In the genomic region with DNA sequence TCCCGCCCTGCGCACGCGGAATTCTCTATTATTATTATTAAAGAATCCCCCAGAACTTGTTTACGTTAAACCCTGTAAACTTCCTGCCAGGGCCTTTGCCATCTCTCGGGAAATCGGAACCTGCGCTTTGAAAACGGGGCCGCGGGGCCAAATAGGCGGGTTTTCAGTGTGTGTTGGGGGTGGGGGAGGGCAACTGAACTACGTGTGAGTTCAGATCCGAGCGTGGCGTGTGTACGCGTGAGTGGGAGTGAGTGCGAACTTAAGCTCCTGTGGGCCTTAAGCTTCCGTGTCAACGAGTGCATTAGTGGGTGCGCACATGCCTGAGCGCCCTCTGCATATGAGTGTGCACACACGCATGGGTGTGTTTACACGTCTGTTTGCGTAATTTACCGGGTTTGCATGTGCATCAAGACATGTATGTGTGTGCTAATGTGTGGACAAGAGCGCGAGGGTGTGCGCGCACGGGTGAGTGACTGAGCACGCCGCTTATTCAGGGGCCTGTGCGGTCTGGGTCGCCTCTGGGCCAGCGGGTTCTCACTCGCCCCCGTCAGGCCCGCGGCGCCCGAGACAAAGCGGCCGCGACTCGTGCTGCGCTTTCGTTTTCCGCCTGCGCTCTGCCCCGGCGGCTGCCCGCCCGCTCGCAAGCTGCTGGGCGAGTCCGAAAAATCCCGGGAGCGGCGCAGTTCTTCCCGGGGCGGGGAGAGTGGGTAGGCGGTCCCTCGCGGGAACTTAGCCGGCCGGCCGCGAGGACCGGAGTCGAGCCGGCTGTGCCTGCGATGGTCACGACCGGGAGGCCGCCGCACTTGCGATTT, we compare ENCODE assay signal across 8 cellular contexts. TPM values are rescaled to one million over a fixed set of nuclear protein-coding genes. Genes with fewer than 3 reads are reported as not detected.
DNase-seq lines count a peak whose midpoint lies in the region; ATAC-seq and TF ChIP-seq lines count a peak whose summit lies in the region.

No MANE protein-coding gene starts in this region.

- in situ Hi-C loops in HAP-1 (cut with MboI; ENCODE audit: low sequenced_read_pairs) = no loop called here

- peak overlapping the region; percentile 63 for H3K4me3 Mint-ChIP-seq in activated CD8-positive, alpha-beta memory T cell treated with anti-CD3 and anti-CD28 coated beads, Interleukin-2, amount 10 ng/mL, durations not matched to agents 7 days and 5 days

- DNase-seq in AG04450 (ENCODE audit: low read depth, low spot score) (peak; percentile 75), HAP-1 (ENCODE audit: low spot score in 2 of 2) (peak; percentile 10 to 61), heart left ventricle (peak; percentile 44 to 82 (median 57)), retina (peak; percentile 85), NCI-H1436 (lab: John Stamatoyannopoulos, UW) (no peak)
- DNase-seq in activated CD8-positive, alpha-beta memory T cell treated with anti-CD3 and anti-CD28 coated beads, Interleukin-2, amount 10 ng/mL, durations not matched to agents 7 days and 5 days = peak; percentile 41

- TF ChIP-seq POLR2A in heart left ventricle (IDR thresholded peaks at IDR 0.05) = no peak

- peaks cover 70% of the 10 kb centered on the region for H3K27me3 Mint-ChIP-seq in activated CD8-positive, alpha-beta memory T cell treated with anti-CD3 and anti-CD28 coated beads, Interleukin-2, amount 10 ng/mL, durations not matched to agents 7 days and 5 days

- WGBS in heart left ventricle, 4 donors = 1 to 2% (median 1%) methylated on average over 28 to 79 of the region's 79 CpGs

- POLR2A ChIA-PET in AG04450 (lab: Yijun Ruan, JAX) = interaction anchor here (0.6 to 2.6 kb wide), 18 partner anchors 10 to 287 kb away, joined by 3 to 20 read pairs (median 4); no protein-coding TSS in a partner anchor

- peak; percentile 45 for ATAC-seq in activated CD8-positive, alpha-beta memory T cell treated with anti-CD3 and anti-CD28 coated beads, Interleukin-2, amount 10 ng/mL, durations not matched to agents 7 days and 5 days
- peak in 3 of 4 donors; percentile 57 to 71 (median 57) for ATAC-seq in heart left ventricle
- no peak for ATAC-seq in HG02884 (IDR thresholded peaks at IDR 0.05; ENCODE audit: unreplicated experiment)
- no peak for ATAC-seq in HG03378 (IDR thresholded peaks at IDR 0.05; ENCODE audit: unreplicated experiment)

- H3K27ac Mint-ChIP-seq in activated CD8-positive, alpha-beta memory T cell treated with anti-CD3 and anti-CD28 coated beads, Interleukin-2, amount 10 ng/mL, durations not matched to agents 7 days and 5 days = peak overlapping the region; percentile 68

- TF ChIP-seq CTCF in AG04450 (IDR thresholded peaks at IDR 0.05; ENCODE audit: low read depth, low read length) (0 out of 2 replicates have a peak, but pooled peaks have one; percentile 7), heart left ventricle (IDR thresholded peaks at IDR 0.05) (no peak)

- no peaks in the 10 kb centered on the region for H3K9me3 Mint-ChIP-seq in activated CD8-positive, alpha-beta memory T cell treated with anti-CD3 and anti-CD28 coated beads, Interleukin-2, amount 10 ng/mL, durations not matched to agents 7 days and 5 days (ENCODE audit: low read depth)

- peak overlapping the region; percentile 95 for H3K4me3 ChIP-seq in AG04450 (ENCODE audit: low read depth, low read length)
- H3K4me3 ChIP-seq in HAP-1 = peak overlapping the region; percentile 43
- peak overlapping the region; percentile 9 to 72 (median 61) for H3K4me3 ChIP-seq in heart left ventricle

- intact Hi-C loops in heart left ventricle (cut with DNase I) = no loop called here

- CTCF ChIA-PET in AG04450 (lab: Charles Lee) = no interaction called here
- CTCF ChIA-PET in activated CD8-positive, alpha-beta memory T cell treated with anti-CD3 and anti-CD28 coated beads, Interleukin-2, amount 10 ng/mL, durations not matched to agents 7 days and 5 days (lab: Charles Lee) = interaction anchor here (1.1 kb wide), 1 partner anchor 9 kb away, joined by 3 read pairs; no protein-coding TSS in a partner anchor

- H3K27me3 ChIP-seq in AG04450 (ENCODE audit: control insufficient read depth, insufficient read depth, low read length) (no peaks in the 10 kb centered on the region), HAP-1 (ENCODE audit: low read depth) (peaks cover 81% of the 10 kb centered on the region), heart left ventricle (peaks cover 71 to 100% (median 93%) of the 10 kb centered on the region in 9 donors)

- H3K4me1 ChIP-seq in HAP-1 = peaks cover 3% of the 10 kb centered on the region
- peaks cover 8 to 56% (median 24%) of the 10 kb centered on the region in 12 donors for H3K4me1 ChIP-seq in heart left ventricle

- H3K36me3 ChIP-seq in HAP-1 (replicated peaks) (no peaks in the 10 kb centered on the region), heart left ventricle (no peaks in the 10 kb centered on the region)

- H3K9me3 ChIP-seq in AG04450 (ENCODE audit: control insufficient read depth, insufficient read depth, low read length) = peaks cover 15% of the 10 kb centered on the region; the same call in 1 of the 2 replicates
- no peaks in the 10 kb centered on the region for H3K9me3 ChIP-seq in HAP-1
- H3K9me3 ChIP-seq in heart left ventricle = no peaks in the 10 kb centered on the region

- peaks cover 17% of the 10 kb centered on the region for H3K4me1 Mint-ChIP-seq in activated CD8-positive, alpha-beta memory T cell treated with anti-CD3 and anti-CD28 coated beads, Interleukin-2, amount 10 ng/mL, durations not matched to agents 7 days and 5 days

- peak overlapping the region; percentile 97 for H3K27ac ChIP-seq in AG04450 (ENCODE audit: low read depth, low read length)
- peak overlapping the region in 10 of 12 donors; percentile 12 to 97 (median 52) for H3K27ac ChIP-seq in heart left ventricle

- H3K36me3 Mint-ChIP-seq in activated CD8-positive, alpha-beta memory T cell treated with anti-CD3 and anti-CD28 coated beads, Interleukin-2, amount 10 ng/mL, durations not matched to agents 7 days and 5 days = peaks cover 7% of the 10 kb centered on the region

RNA-seq across cellular contexts. Expression of a gene that starts 1.2 kb away (rescaled TPM):
- polyA plus RNA-seq in AG04450 (2011; rRNA removed) = 61.0 and 65.1 TPM in 2 replicates
- 56.9 and 66.0 TPM in 2 replicates for polyA minus RNA-seq in AG04450 (2011; rRNA and poly(A)+ RNA removed)
- not detected for total RNA-seq in activated CD8-positive, alpha-beta memory T cell treated with anti-CD3 and anti-CD28 coated beads, Interleukin-2, amount 10 ng/mL, durations not matched to agents 7 days and 5 days
- under 1 TPM in 6 of 9 donors, not detected in 3; 0.14 to 0.48 (median 0.21) TPM for total RNA-seq in heart left ventricle
- polyA plus RNA-seq in heart left ventricle = under 1 TPM; 0.04 to 0.15 TPM

RNA-seq across cellular contexts. Expression of a gene that starts 45.9 kb away (rescaled TPM):
- polyA plus RNA-seq in AG04450 (2011; rRNA removed) (15.6 and 16.7 TPM in 2 replicates), heart left ventricle (1 to 10 TPM; 5.6 to 6.8 TPM)
- 22.9 and 23.5 TPM in 2 replicates for polyA minus RNA-seq in AG04450 (2011; rRNA and poly(A)+ RNA removed)
- 10 to 100 TPM; 23.2 to 25.3 TPM for total RNA-seq in activated CD8-positive, alpha-beta memory T cell treated with anti-CD3 and anti-CD28 coated beads, Interleukin-2, amount 10 ng/mL, durations not matched to agents 7 days and 5 days
- 10 to 100 TPM in 6 of 9 donors, 1 to 10 TPM in 3; 3.9 to 17.0 (median 11.6) TPM for total RNA-seq in heart left ventricle

RNA-seq across cellular contexts. Expression of a gene that starts 57.5 kb away (rescaled TPM):
- polyA plus RNA-seq in AG04450 (2011; rRNA removed) (0.79 and 1.6 TPM in 2 replicates), heart left ventricle (1 to 10 TPM in 1 of 2 donors, under 1 TPM in 1; 0.76 to 1.0 TPM)
- 1.1 and 2.0 TPM in 2 replicates for polyA minus RNA-seq in AG04450 (2011; rRNA and poly(A)+ RNA removed)
- not detected for total RNA-seq in activated CD8-positive, alpha-beta memory T cell treated with anti-CD3 and anti-CD28 coated beads, Interleukin-2, amount 10 ng/mL, durations not matched to agents 7 days and 5 days
- total RNA-seq in heart left ventricle = 1 to 10 TPM; 1.1 to 3.3 (median 1.7) TPM

Comparison
In these comparisons a context has a peak if more than half of its experiments do, and no peak if none do; other contexts are left out.
1. H3K4me3 ChIP-seq: peak in every context shown above with its lines; median percentile 95 in AG04450; 61 in heart left ventricle; 43 in HAP-1.
2. ATAC-seq: peak in activated CD8-positive, alpha-beta memory T cell treated with anti-CD3 and anti-CD28 coated beads, Interleukin-2, amount 10 ng/mL, durations not matched to agents 7 days and 5 days (single experiment) and heart left ventricle (3 of 4); none in HG02884 (single experiment) and HG03378 (single experiment).